7 cellular contexts compared by ENCODE assay signal in genomic region chr1:26358411-26359384, GRCh38. TPM values are rescaled to one million over a fixed set of nuclear protein-coding genes. Genes with fewer than 3 reads are reported as not detected.
DNase-seq lines count a peak whose midpoint lies in the region; ATAC-seq and TF ChIP-seq lines count a peak whose summit lies in the region.

No MANE protein-coding gene starts in this region.

- no peaks in the 10 kb centered on the region for H3K9me3 ChIP-seq in left lung
- H3K9me3 ChIP-seq in SJCRH30 (replicated peaks), result no peaks in the 10 kb centered on the region
- H3K9me3 ChIP-seq in psoas muscle, result no peaks in the 10 kb centered on the region

- H3K36me3 ChIP-seq in left lung (no peaks in the 10 kb centered on the region), SJCRH30 (no peaks in the 10 kb centered on the region), psoas muscle (ENCODE audit: insufficient read depth in 1 of 2, low read depth in 1 of 2) (no peaks in the 10 kb centered on the region)

- DNase-seq in NOMO-1 treated with DMSO at 0.1 percent for 48 hours (lab: John Stamatoyannopoulos, UW; ENCODE audit: unreplicated experiment), result peak; percentile 69
- peak; percentile 59 for DNase-seq in activated T-cell treated with anti-CD3 and anti-CD28 coated beads for 4 hours
- DNase-seq in left lung, result no peak
- DNase-seq in stimulated activated naive CD8-positive, alpha-beta T cell treated with anti-CD3 and anti-CD28 coated beads, Interleukin-15, Interleukin-2, amounts not matched to agents 100 U/mL and 50 U/mL, for 24 hours, result peak; percentile 69
- DNase-seq in dermis blood vessel endothelial cell, result no peak
- no peak for DNase-seq in SJCRH30
- DNase-seq in psoas muscle, result no peak

- peaks cover 33 to 79% of the 10 kb centered on the region in 2 donors for H3K27me3 ChIP-seq in left lung
- H3K27me3 ChIP-seq in SJCRH30, result peaks cover 36% of the 10 kb centered on the region
- peaks cover 0 to 71% (median 15%) of the 10 kb centered on the region in 3 donors for H3K27me3 ChIP-seq in psoas muscle (ENCODE audit: insufficient read depth in 3 of 3, low read length in 2 of 3)

- H3K4me1 ChIP-seq in left lung (peaks cover 8 to 12% of the 10 kb centered on the region in 2 donors), SJCRH30 (no peaks in the 10 kb centered on the region), psoas muscle (no peaks in the 10 kb centered on the region)

- WGBS in psoas muscle, 3 donors, result 48 to 52% (median 52%) methylated on average over 15 of the region's 15 CpGs

- ATAC-seq in left lung (peak; percentile 9), psoas muscle (no peak)
- ATAC-seq in stimulated activated naive CD8-positive, alpha-beta T cell treated with anti-CD3 and anti-CD28 coated beads, Interleukin-15, Interleukin-2, amounts not matched to agents 100 U/mL and 50 U/mL, for 24 hours, result peak; percentile 79

- H3K4me3 ChIP-seq in left lung (no peak overlapping the region), SJCRH30 (no peak overlapping the region), psoas muscle (no peak overlapping the region)

- TF ChIP-seq CTCF in left lung (IDR thresholded peaks at IDR 0.05) (no peak), psoas muscle (IDR thresholded peaks at IDR 0.05) (no peak)

- no peak overlapping the region for H3K27ac ChIP-seq in left lung
- no peak overlapping the region for H3K27ac ChIP-seq in SJCRH30
- H3K27ac ChIP-seq in psoas muscle, result no peak overlapping the region

- intact Hi-C loops in left lung (cut with DNase I), result no loop called here
- intact Hi-C loops in psoas muscle (cut with DNase I), result no loop called here

RNA-seq across cellular contexts. Expression of gene CRYBG2, which starts 4.8 kb away (rescaled TPM):
- total RNA-seq in left lung (1 to 10 TPM; 2.0 to 7.6 TPM), dermis blood vessel endothelial cell (0.70 TPM in 1 of 2 replicates, not detected in the other), psoas muscle (1 to 10 TPM in 1 of 4 donors, under 1 TPM in 1, not detected in 2; 0.56 to 2.9 TPM)
- total RNA-seq in SJCRH30 (2014; rRNA removed; shearing (Covaris generic)), result not detected in 2 replicates
- under 1 TPM in 1 of 3 donors, not detected in 2; 0.01 TPM for polyA plus RNA-seq in psoas muscle

RNA-seq across cellular contexts. Expression of gene ZNF683, which starts 13.9 kb away (rescaled TPM):
- total RNA-seq in left lung, result under 1 TPM; 0.47 to 0.86 TPM
- not detected in 2 replicates for total RNA-seq in dermis blood vessel endothelial cell
- not detected in 2 replicates for total RNA-seq in SJCRH30 (2014; rRNA removed; shearing (Covaris generic))
- total RNA-seq in psoas muscle, result not detected
- under 1 TPM in 1 of 3 donors, not detected in 2; 0.06 TPM for polyA plus RNA-seq in psoas muscle

RNA-seq across cellular contexts. Expression of gene CD52, which starts 40.9 kb away (rescaled TPM):
- total RNA-seq in left lung (100 to 1,000 TPM in 1 of 2 donors, 10 to 100 TPM in 1; 96.7 to 170 TPM), dermis blood vessel endothelial cell (not detected in 2 replicates), psoas muscle (1 to 10 TPM; 2.1 to 4.2 (median 4.1) TPM)
- total RNA-seq in SJCRH30 (2014; rRNA removed; shearing (Covaris generic)), result not detected in 2 replicates
- 1 to 10 TPM; 2.9 to 3.9 (median 3.6) TPM for polyA plus RNA-seq in psoas muscle

RNA-seq across cellular contexts. Expression of gene LIN28A, which starts 51.9 kb away (rescaled TPM):
- total RNA-seq in left lung, result not detected
- not detected in 2 replicates for total RNA-seq in dermis blood vessel endothelial cell
- total RNA-seq in SJCRH30 (2014; rRNA removed; shearing (Covaris generic)), result not detected in 2 replicates
- not detected for total RNA-seq in psoas muscle
- polyA plus RNA-seq in psoas muscle, result not detected

RNA-seq across cellular contexts. Expression of gene UBXN11, which starts 52.3 kb away (rescaled TPM):
- total RNA-seq in left lung, result 10 to 100 TPM; 24.0 to 43.1 TPM
- total RNA-seq in dermis blood vessel endothelial cell, result 2.3 and 3.6 TPM in 2 replicates
- 3.5 and 5.3 TPM in 2 replicates for total RNA-seq in SJCRH30 (2014; rRNA removed; shearing (Covaris generic))
- 1 to 10 TPM; 3.5 to 7.0 (median 3.9) TPM for total RNA-seq in psoas muscle
- 1 to 10 TPM; 3.9 to 6.8 (median 5.8) TPM for polyA plus RNA-seq in psoas muscle

Comparison
In these comparisons a context has a peak if more than half of its experiments do, and no peak if none do; other contexts are left out.
1. DNase-seq: peak in NOMO-1 treated with DMSO at 0.1 percent for 48 hours (single experiment), activated T-cell treated with anti-CD3 and anti-CD28 coated beads for 4 hours (single experiment) and stimulated activated naive CD8-positive, alpha-beta T cell treated with anti-CD3 and anti-CD28 coated beads, Interleukin-15, Interleukin-2, amounts not matched to agents 100 U/mL and 50 U/mL, for 24 hours (single experiment); none in left lung (0 of 2), dermis blood vessel endothelial cell (single experiment), SJCRH30 (0 of 2) and psoas muscle (0 of 2).
2. ATAC-seq: peak in left lung (single experiment) and stimulated activated naive CD8-positive, alpha-beta T cell treated with anti-CD3 and anti-CD28 coated beads, Interleukin-15, Interleukin-2, amounts not matched to agents 100 U/mL and 50 U/mL, for 24 hours (single experiment); none in psoas muscle (0 of 4).
3. RNA of gene CD52, which starts 40.9 kb away (total RNA-seq): 96.7 to 170 TPM in left lung; 2.1 to 4.2 TPM in psoas muscle, not detected in dermis blood vessel endothelial cell and not detected in SJCRH30; every median in the first group is over 10 times any median in the second.